2 cellular contexts compared by ENCODE assay signal in the genomic region with DNA sequence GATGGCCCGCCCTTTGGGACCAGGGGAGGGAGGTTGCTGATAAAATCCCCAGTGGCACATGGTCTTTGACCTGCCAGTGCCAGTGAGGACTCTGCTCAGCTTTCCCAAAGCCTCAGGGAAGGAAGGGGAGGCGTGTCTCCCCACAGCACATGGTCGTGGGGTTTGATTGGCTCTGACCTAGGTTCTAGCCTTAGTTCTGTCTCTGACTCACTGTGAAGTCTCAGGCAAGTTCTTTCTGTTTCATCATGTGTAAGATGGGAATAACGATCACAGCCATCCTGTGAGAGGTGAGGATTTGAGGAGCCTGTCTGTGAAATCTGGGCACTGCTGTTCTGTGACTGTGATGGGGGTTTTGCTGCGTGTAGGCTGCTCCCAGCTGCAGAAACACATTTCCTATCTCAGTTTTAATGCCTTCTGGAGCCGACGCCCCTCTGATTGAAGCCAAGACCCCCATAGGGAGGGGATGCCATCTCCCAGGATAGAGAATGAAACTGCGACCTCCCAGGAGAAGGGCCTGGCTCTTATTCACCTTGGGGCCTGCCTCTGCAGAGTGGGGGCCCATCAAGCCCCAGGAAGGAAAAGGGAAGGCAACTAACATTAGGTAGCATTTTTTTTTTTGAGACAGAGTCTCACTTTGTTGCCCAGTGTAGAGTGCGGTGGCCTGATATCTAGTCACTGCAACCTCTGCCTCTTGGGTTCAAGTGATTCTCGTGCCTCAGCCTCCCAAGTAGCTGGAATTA.
TF ChIP-seq lines count a peak whose summit lies in the region.

No MANE protein-coding gene starts in this region.

TF ChIP-seq in SK-N-SH, 30 proteins besides CTCF, POLR2A, EP300 and RAD21 (continued from another document):
- TF ChIP-seq TAF1 (IDR thresholded peaks at IDR 0.05; ENCODE audit: borderline replicate concordance, low read depth, low read length) (no peak), SIN3A (IDR thresholded peaks at IDR 0.05; ENCODE audit: borderline replicate concordance, low read depth, low read length) (no peak), GABPA (IDR thresholded peaks at IDR 0.05; ENCODE audit: low read depth) (no peak), FOXJ3 (CRISPR knock-in tag; IDR thresholded peaks at IDR 0.05) (no peak), EZH2phosphoT487 (IDR thresholded peaks at IDR 0.05; ENCODE audit: borderline replicate concordance, low read depth) (no peak)
- TF ChIP-seq, protein P1, sequence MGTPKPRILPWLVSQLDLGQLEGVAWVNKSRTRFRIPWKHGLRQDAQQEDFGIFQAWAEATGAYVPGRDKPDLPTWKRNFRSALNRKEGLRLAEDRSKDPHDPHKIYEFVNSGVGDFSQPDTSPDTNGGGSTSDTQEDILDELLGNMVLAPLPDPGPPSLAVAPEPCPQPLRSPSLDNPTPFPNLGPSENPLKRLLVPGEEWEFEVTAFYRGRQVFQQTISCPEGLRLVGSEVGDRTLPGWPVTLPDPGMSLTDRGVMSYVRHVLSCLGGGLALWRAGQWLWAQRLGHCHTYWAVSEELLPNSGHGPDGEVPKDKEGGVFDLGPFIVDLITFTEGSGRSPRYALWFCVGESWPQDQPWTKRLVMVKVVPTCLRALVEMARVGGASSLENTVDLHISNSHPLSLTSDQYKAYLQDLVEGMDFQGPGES (IDR thresholded peaks at IDR 0.05; ENCODE audit: low read depth, low read length) = no peak

TF ChIP-seq in SK-N-SH treated with all-trans-retinoic acid at 6 μM for 48 hours, 23 proteins besides CTCF, POLR2A, EP300 and RAD21 (continued from another document):
- TF ChIP-seq, protein P2, sequence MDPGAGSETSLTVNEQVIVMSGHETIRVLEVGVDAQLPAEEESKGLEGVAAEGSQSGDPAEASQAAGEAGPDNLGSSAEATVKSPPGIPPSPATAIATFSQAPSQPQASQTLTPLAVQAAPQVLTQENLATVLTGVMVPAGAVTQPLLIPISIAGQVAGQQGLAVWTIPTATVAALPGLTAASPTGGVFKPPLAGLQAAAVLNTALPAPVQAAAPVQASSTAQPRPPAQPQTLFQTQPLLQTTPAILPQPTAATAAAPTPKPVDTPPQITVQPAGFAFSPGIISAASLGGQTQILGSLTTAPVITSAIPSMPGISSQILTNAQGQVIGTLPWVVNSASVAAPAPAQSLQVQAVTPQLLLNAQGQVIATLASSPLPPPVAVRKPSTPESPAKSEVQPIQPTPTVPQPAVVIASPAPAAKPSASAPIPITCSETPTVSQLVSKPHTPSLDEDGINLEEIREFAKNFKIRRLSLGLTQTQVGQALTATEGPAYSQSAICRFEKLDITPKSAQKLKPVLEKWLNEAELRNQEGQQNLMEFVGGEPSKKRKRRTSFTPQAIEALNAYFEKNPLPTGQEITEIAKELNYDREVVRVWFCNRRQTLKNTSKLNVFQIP (CRISPR knock-in tag; IDR thresholded peaks at IDR 0.05; ENCODE audit: borderline replicate concordance, low read depth) = no peak
- TF ChIP-seq ESRRG (CRISPR knock-in tag; IDR thresholded peaks at IDR 0.05) (no peak), GLIS3 (CRISPR knock-in tag; IDR thresholded peaks at IDR 0.05) (no peak)
- TF ChIP-seq, protein P3, sequence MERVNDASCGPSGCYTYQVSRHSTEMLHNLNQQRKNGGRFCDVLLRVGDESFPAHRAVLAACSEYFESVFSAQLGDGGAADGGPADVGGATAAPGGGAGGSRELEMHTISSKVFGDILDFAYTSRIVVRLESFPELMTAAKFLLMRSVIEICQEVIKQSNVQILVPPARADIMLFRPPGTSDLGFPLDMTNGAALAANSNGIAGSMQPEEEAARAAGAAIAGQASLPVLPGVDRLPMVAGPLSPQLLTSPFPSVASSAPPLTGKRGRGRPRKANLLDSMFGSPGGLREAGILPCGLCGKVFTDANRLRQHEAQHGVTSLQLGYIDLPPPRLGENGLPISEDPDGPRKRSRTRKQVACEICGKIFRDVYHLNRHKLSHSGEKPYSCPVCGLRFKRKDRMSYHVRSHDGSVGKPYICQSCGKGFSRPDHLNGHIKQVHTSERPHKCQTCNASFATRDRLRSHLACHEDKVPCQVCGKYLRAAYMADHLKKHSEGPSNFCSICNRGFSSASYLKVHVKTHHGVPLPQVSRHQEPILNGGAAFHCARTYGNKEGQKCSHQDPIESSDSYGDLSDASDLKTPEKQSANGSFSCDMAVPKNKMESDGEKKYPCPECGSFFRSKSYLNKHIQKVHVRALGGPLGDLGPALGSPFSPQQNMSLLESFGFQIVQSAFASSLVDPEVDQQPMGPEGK (CRISPR knock-in tag; IDR thresholded peaks at IDR 0.05; ENCODE audit: borderline replicate concordance) = no peak
- TF ChIP-seq, protein P4, sequence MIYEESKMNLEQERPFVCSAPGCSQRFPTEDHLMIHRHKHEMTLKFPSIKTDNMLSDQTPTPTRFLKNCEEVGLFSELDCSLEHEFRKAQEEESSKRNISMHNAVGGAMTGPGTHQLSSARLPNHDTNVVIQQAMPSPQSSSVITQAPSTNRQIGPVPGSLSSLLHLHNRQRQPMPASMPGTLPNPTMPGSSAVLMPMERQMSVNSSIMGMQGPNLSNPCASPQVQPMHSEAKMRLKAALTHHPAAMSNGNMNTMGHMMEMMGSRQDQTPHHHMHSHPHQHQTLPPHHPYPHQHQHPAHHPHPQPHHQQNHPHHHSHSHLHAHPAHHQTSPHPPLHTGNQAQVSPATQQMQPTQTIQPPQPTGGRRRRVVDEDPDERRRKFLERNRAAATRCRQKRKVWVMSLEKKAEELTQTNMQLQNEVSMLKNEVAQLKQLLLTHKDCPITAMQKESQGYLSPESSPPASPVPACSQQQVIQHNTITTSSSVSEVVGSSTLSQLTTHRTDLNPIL (CRISPR knock-in tag; IDR thresholded peaks at IDR 0.05; ENCODE audit: low read depth) = no peak
TF ChIP-seq in SK-N-SH treated with all-trans-retinoic acid at 6 μM for 48 hours: peak in this region for 0.
